ENCODE assay signal across 9 cellular contexts in genomic region chr2:230870544-230871360, GRCh38. TPM values are rescaled to one million over a fixed set of nuclear protein-coding genes. Genes with fewer than 3 reads are reported as not detected.
DNase-seq lines count a peak whose midpoint lies in the region; ATAC-seq, FAIRE-seq and TF ChIP-seq lines count a peak whose summit lies in the region.
"Had no signal": no experiment of that assay in that cellular context is flagged by ENCODE, and none has a peak within 500 bp of the region (broad histone marks: within the 10 kb centered on the region; RNA-seq: fewer than 3 reads in every experiment).

No MANE protein-coding gene starts in this region.

- H3K36me3 Mint-ChIP-seq in CD4-positive, alpha-beta T cell (ENCODE audit: low read depth) = peaks cover 4% of the 10 kb centered on the region

- DNase-seq in GM19239 (ENCODE audit: insufficient read length, low spot score) (no peak), NCI-H82 treated with DMSO at 0.1 percent for 48 hours (lab: John Stamatoyannopoulos, UW; ENCODE audit: unreplicated experiment) (peak; percentile 73), putamen (ENCODE audit: low spot score) (peak; percentile 37), lower lobe of right lung (no peak), SHP77 (lab: John Stamatoyannopoulos, UW) (no peak)
- no peak for DNase-seq in CD4-positive, alpha-beta T cell

- H3K4me3 ChIP-seq in esophagus (ENCODE audit: low read depth in 1 of 2, low read length in 2 of 2) = no peak overlapping the region
- H3K4me3 ChIP-seq in lower lobe of right lung = no peak overlapping the region

- CTCF ChIA-PET in CD4-positive, alpha-beta T cell (lab: Charles Lee) = interaction anchor here (0.8 kb wide), 1 partner anchor 116 kb away, joined by 3 read pairs; no protein-coding TSS in a partner anchor

- H3K4me3 Mint-ChIP-seq in CD4-positive, alpha-beta T cell = no peak overlapping the region
- H3K4me3 Mint-ChIP-seq: T-helper 1 cell treated with Interleukin-12 subunit alpha and Interleukin-12 subunit beta and Interleukin-4 antibody, amounts not matched to agents 30 μg/mL and 1 μg/mL, for 36 hours had no signal

- no peaks in the 10 kb centered on the region for H3K27me3 Mint-ChIP-seq in CD4-positive, alpha-beta T cell

- FAIRE-seq in GM19239 (lab: Jason Lieb, UNC) = peak; percentile 87

- H3K4me1 ChIP-seq in esophagus (ENCODE audit: control insufficient read depth in 2 of 2, insufficient read depth in 2 of 2, low read length in 1 of 2) (peaks cover 5 to 12% of the 10 kb centered on the region in 2 donors), lower lobe of right lung (peaks cover 27% of the 10 kb centered on the region)

- ATAC-seq in HG02852 (IDR thresholded peaks at IDR 0.05; ENCODE audit: unreplicated experiment) (no peak), lower lobe of right lung (no peak)
- no peak for ATAC-seq in CD4-positive, alpha-beta T cell (ENCODE audit: poor library complexity)

- peaks cover 34% of the 10 kb centered on the region for H3K4me1 Mint-ChIP-seq in CD4-positive, alpha-beta T cell (ENCODE audit: low read depth)

- H3K27ac ChIP-seq in esophagus (ENCODE audit: low read depth in 2 of 2, low read length in 1 of 2) (peak overlapping the region; percentile 37 to 43), lower lobe of right lung (no peak overlapping the region)
- H3K27ac ChIP-seq in CD4-positive, alpha-beta T cell (ENCODE audit: low read depth, low read length) = no peak overlapping the region

- WGBS in esophagus, 2 donors = 40 to 47% methylated on average over 18 of the region's 18 CpGs

- H3K27ac Mint-ChIP-seq in CD4-positive, alpha-beta T cell = no peak overlapping the region
- H3K27ac Mint-ChIP-seq: T-helper 1 cell treated with Interleukin-12 subunit alpha and Interleukin-12 subunit beta and Interleukin-4 antibody, amounts not matched to agents 30 μg/mL and 1 μg/mL, for 36 hours had no signal

- no peak for TF ChIP-seq CTCF in CD4-positive, alpha-beta T cell (IDR thresholded peaks at IDR 0.05)
- no peak for TF ChIP-seq CTCF in lower lobe of right lung (IDR thresholded peaks at IDR 0.05)

- H3K27me3 ChIP-seq in esophagus (ENCODE audit: control insufficient read depth in 1 of 2, insufficient read depth in 2 of 2, low read length in 2 of 2) (no peaks in the 10 kb centered on the region), lower lobe of right lung (ENCODE audit: low read depth) (no peaks in the 10 kb centered on the region)
- H3K27me3 ChIP-seq in CD4-positive, alpha-beta T cell (ENCODE audit: control insufficient read depth, insufficient read depth, low read length) = no peaks in the 10 kb centered on the region

- POLR2A ChIA-PET in CD4-positive, alpha-beta T cell (lab: Charles Lee) = interaction anchor here (0.7 kb wide), 1 partner anchor 115 kb away, joined by 3 read pairs; no protein-coding TSS in a partner anchor

- intact Hi-C loops in CD4-positive, alpha-beta T cell (cut with DNase I, micrococcal nuclease) = no loop called here
- intact Hi-C loops in lower lobe of right lung (cut with DNase I) = no loop called here

- H3K36me3 ChIP-seq in esophagus (ENCODE audit: control insufficient read depth in 2 of 2, insufficient read depth in 2 of 2, low read length in 1 of 2) (no peaks in the 10 kb centered on the region), lower lobe of right lung (no peaks in the 10 kb centered on the region)

- no peaks in the 10 kb centered on the region for H3K9me3 Mint-ChIP-seq in CD4-positive, alpha-beta T cell
- H3K9me3 Mint-ChIP-seq: T-helper 1 cell treated with Interleukin-12 subunit alpha and Interleukin-12 subunit beta and Interleukin-4 antibody, amounts not matched to agents 30 μg/mL and 1 μg/mL, for 36 hours had no signal

- no peaks in the 10 kb centered on the region for H3K9me3 ChIP-seq in esophagus (ENCODE audit: control insufficient read depth in 2 of 2, insufficient read depth in 1 of 2, low read depth in 1 of 2, low read length in 1 of 2)
- H3K9me3 ChIP-seq in CD4-positive, alpha-beta T cell (ENCODE audit: control insufficient read depth, low read length) = no peaks in the 10 kb centered on the region
- no peaks in the 10 kb centered on the region for H3K9me3 ChIP-seq in lower lobe of right lung

RNA-seq across cellular contexts. Expression of gene ITM2C, which starts 6.0 kb away (rescaled TPM):
- polyA plus RNA-seq in esophagus = 10 to 100 TPM in 1 of 2 donors, 1 to 10 TPM in 1; 4.2 to 14.8 TPM
- 10 to 100 TPM; 19.8 to 21.5 TPM for total RNA-seq in CD4-positive, alpha-beta T cell
- total RNA-seq in lower lobe of right lung = 27.6 TPM

RNA-seq across cellular contexts. Expression of gene GPR55, which starts 54.3 kb away (rescaled TPM):
- under 1 TPM; 0.28 to 0.88 TPM for polyA plus RNA-seq in esophagus
- total RNA-seq in CD4-positive, alpha-beta T cell = 1 to 10 TPM; 2.9 to 3.8 TPM
- 0.74 TPM for total RNA-seq in lower lobe of right lung

Comparison
In these comparisons a context has a peak if more than half of its experiments do, and no peak if none do; other contexts are left out.
1. DNase-seq: peak in NCI-H82 treated with DMSO at 0.1 percent for 48 hours (single experiment) and putamen (single experiment); none in GM19239 (single experiment), CD4-positive, alpha-beta T cell (0 of 10), lower lobe of right lung (single experiment) and SHP77 (0 of 2).
2. H3K27ac ChIP-seq: peak in esophagus (2 of 2); none in CD4-positive, alpha-beta T cell (single experiment) and lower lobe of right lung (single experiment).